30 cellular contexts compared by ENCODE assay signal in genomic region chr6:167129588-167129987, GRCh38. TPM values are rescaled to one million over a fixed set of nuclear protein-coding genes. Genes with fewer than 3 reads are reported as not detected.
A peak's percentile ranks its signal among the peaks of the same experiment; 100 is the strongest.
DNase-seq lines count a peak whose midpoint lies in the region; ATAC-seq, FAIRE-seq and TF ChIP-seq lines count a peak whose summit lies in the region.
"Had no signal": no experiment of that assay in that cellular context is flagged by ENCODE, and none has a peak within 500 bp of the region (broad histone marks: within the 10 kb centered on the region; RNA-seq: fewer than 3 reads in every experiment).

No MANE protein-coding gene starts in this region.

- no peak for TF ChIP-seq RAD21 in GM12878 (IDR thresholded peaks at IDR 0.05; ENCODE audit: insufficient read depth, low read depth, low read length)

- no peak overlapping the region for H3K4me3 Mint-ChIP-seq in activated CD8-positive, alpha-beta T cell treated with anti-CD3 and anti-CD28 coated beads for 36 hours
- H3K4me3 Mint-ChIP-seq in activated CD8-positive, alpha-beta T cell treated with anti-CD3 and anti-CD28 coated beads, Interleukin-2, amount 10 ng/mL, durations not matched to agents 7 days and 5 days, result no peak overlapping the region
- H3K4me3 Mint-ChIP-seq in stimulated activated effector memory CD8-positive, alpha-beta T cell treated with anti-CD3 and anti-CD28 coated beads, Interleukin-12 subunit alpha, Interleukin-12 subunit beta, amount 100 ng/mL, for 72 hours, result peak overlapping the region; percentile 74
- H3K4me3 Mint-ChIP-seq: activated naive CD4-positive, alpha-beta T cell treated with anti-CD3 and anti-CD28 coated beads for 36 hours; neural progenitor cell; T-helper 1 cell treated with Interleukin-12 subunit alpha and Interleukin-12 subunit beta and Interleukin-4 antibody, amounts not matched to agents 30 μg/mL and 1 μg/mL, for 36 hours had no signal

- TF ChIP-seq EP300 in GM12878 (IDR thresholded peaks at IDR 0.05; ENCODE audit: borderline replicate concordance in 1 of 2, control insufficient read depth in 1 of 2, low read depth in 2 of 2, low read length in 2 of 2), result no peak

- H3K79me2 ChIP-seq in GM12878 (ENCODE audit: control insufficient read depth, insufficient read depth, low read length), result peaks cover 10% of the 10 kb centered on the region

- DNase-seq in activated CD8-positive, alpha-beta T cell treated with anti-CD3 and anti-CD28 coated beads for 36 hours, result no peak
- no peak for DNase-seq in activated CD8-positive, alpha-beta T cell treated with anti-CD3 and anti-CD28 coated beads, Interleukin-2, amount 10 ng/mL, durations not matched to agents 7 days and 5 days
- DNase-seq in GM12878 (ENCODE audit: low read depth, low spot score) (no peak), COLO829 (ENCODE audit: low spot score) (no peak), caudate nucleus (lab: John Stamatoyannopoulos, UW) (no peak)
- no peak for DNase-seq in stimulated activated effector memory CD8-positive, alpha-beta T cell treated with anti-CD3 and anti-CD28 coated beads, Interleukin-12 subunit alpha, Interleukin-12 subunit beta, amount 100 ng/mL, for 72 hours (ENCODE audit: low spot score in 2 of 2)
- DNase-seq: activated CD4-positive, alpha-beta T cell treated with anti-CD3 and anti-CD28 coated beads, Interleukin-2, amount 50 U/mL, for 1 hour; activated naive CD4-positive, alpha-beta T cell treated with anti-CD3 and anti-CD28 coated beads for 36 hours; dermis blood vessel endothelial cell; glutamatergic neuron; IMR-90; kidney; NCI-H1092; NCI-H187 treated with DMSO at 0.1 percent for 48 hours; NCI-H526; upper lobe of right lung had no signal

- WGBS in GM12878 (ENCODE audit: insufficient coverage, insufficient replicate concordance, low lambda C conversion rate, missing lambda C conversion rate), result 43% methylated on average over 4 of the region's 4 CpGs

- peaks cover 14% of the 10 kb centered on the region for H3K4me1 Mint-ChIP-seq in activated CD8-positive, alpha-beta T cell treated with anti-CD3 and anti-CD28 coated beads for 36 hours (ENCODE audit: low read depth)
- H3K4me1 Mint-ChIP-seq in activated CD8-positive, alpha-beta T cell treated with anti-CD3 and anti-CD28 coated beads, Interleukin-2, amount 10 ng/mL, durations not matched to agents 7 days and 5 days (ENCODE audit: low read depth), result peaks cover 18% of the 10 kb centered on the region
- peaks cover 60% of the 10 kb centered on the region for H3K4me1 Mint-ChIP-seq in stimulated activated effector memory CD8-positive, alpha-beta T cell treated with anti-CD3 and anti-CD28 coated beads, Interleukin-12 subunit alpha, Interleukin-12 subunit beta, amount 100 ng/mL, for 72 hours

- TF ChIP-seq CTCF in activated CD8-positive, alpha-beta T cell treated with anti-CD3 and anti-CD28 coated beads for 36 hours (IDR thresholded peaks at IDR 0.05), result no peak
- TF ChIP-seq CTCF in GM12878 (IDR thresholded peaks at IDR 0.05 in 2 of 3, conservative IDR thresholded peaks at IDR 0.05 in 1 of 3; ENCODE audit: control insufficient read depth in 2 of 3, extremely low read depth in 1 of 3, insufficient read depth in 1 of 3, low read depth in 3 of 3, low read length in 3 of 3), result no peak

- FAIRE-seq in GM12878 (lab: Jason Lieb, UNC), result no peak
- FAIRE-seq: A204.1, D721Med, endothelial cell of umbilical vein, kidney, RCC 7860 had no signal

- H3K4me3 ChIP-seq in GM12878, result no peak overlapping the region
- H3K4me3 ChIP-seq: HAP-1, neural progenitor cell, prostate gland, SJSA1, upper lobe of right lung had no signal

- TF ChIP-seq POLR2A in GM12878 (IDR thresholded peaks at IDR 0.05; ENCODE audit: low read depth, low read length), result no peak

- H3K36me3 ChIP-seq in GM12878 (ENCODE audit: control insufficient read depth in 2 of 2, insufficient read depth in 2 of 2, low read length in 1 of 2), result 0 out of 4 replicates have a peak, but pooled peaks cover 0 to 2% of the 10 kb centered on the region in 2 experiments
- H3K36me3 ChIP-seq: HAP-1, neural progenitor cell, prostate gland, SJSA1, upper lobe of right lung had no signal

- H3K9me3 ChIP-seq in GM12878 (replicated peaks; ENCODE audit: control insufficient read depth, insufficient read depth, low read length), result peaks cover 5% of the 10 kb centered on the region; the same call in 2 of the 3 replicates
- H3K9me3 ChIP-seq: HAP-1, prostate gland, SJSA1, upper lobe of right lung had no signal

- SMC1A ChIA-PET in GM12878 (lab: Charles Lee; ENCODE audit: uncharacterized antibody, unreplicated experiment), result interaction anchor here (0.6 to 21.7 kb wide), 21 partner anchors 8 to 178 kb away, joined by 3 to 542 read pairs (median 6); partner anchors contain the start of genes CCR6 and CEP43

- peak; percentile 60 for ATAC-seq in activated CD8-positive, alpha-beta T cell treated with anti-CD3 and anti-CD28 coated beads for 36 hours
- no peak for ATAC-seq in activated CD8-positive, alpha-beta T cell treated with anti-CD3 and anti-CD28 coated beads, Interleukin-2, amount 10 ng/mL, durations not matched to agents 7 days and 5 days
- ATAC-seq in HG02610 (IDR thresholded peaks at IDR 0.05; ENCODE audit: unreplicated experiment) (peak; percentile 11), GM12878 (0 out of 3 replicates have a peak, but pooled peaks have one; percentile 2), GM21717 (IDR thresholded peaks at IDR 0.05; ENCODE audit: unreplicated experiment) (no peak)
- peak; percentile 76 for ATAC-seq in stimulated activated effector memory CD8-positive, alpha-beta T cell treated with anti-CD3 and anti-CD28 coated beads, Interleukin-12 subunit alpha, Interleukin-12 subunit beta, amount 100 ng/mL, for 72 hours
- ATAC-seq: upper lobe of right lung had no signal

- POLR2A ChIA-PET in activated CD8-positive, alpha-beta T cell treated with anti-CD3 and anti-CD28 coated beads for 36 hours (lab: Charles Lee), result interaction anchor here (1.7 to 1.8 kb wide), 2 partner anchors 11 to 82 kb away, joined by 4 to 7 read pairs; no protein-coding TSS in a partner anchor
- POLR2A ChIA-PET in activated CD8-positive, alpha-beta T cell treated with anti-CD3 and anti-CD28 coated beads, Interleukin-2, amount 10 ng/mL, durations not matched to agents 7 days and 5 days (lab: Charles Lee), result interaction anchor here (1.1 kb wide), 1 partner anchor 173 kb away, joined by 3 read pairs; the partner anchor contains the start of gene RNASET2
- POLR2A ChIA-PET in GM12878 (lab: Charles Lee), result interaction anchor here (0.5 to 14.7 kb wide), 10 partner anchors 9 to 170 kb away, joined by 3 to 279 read pairs (median 4); partner anchors contain the start of gene CCR6

- H3K27ac ChIP-seq in GM12878 (ENCODE audit: control insufficient read depth, insufficient read depth) (peak overlapping the region; percentile 47), caudate nucleus (ENCODE audit: low read depth, low read length) (no peak overlapping the region)
- H3K27ac ChIP-seq: neural progenitor cell, prostate gland, SJSA1, upper lobe of right lung had no signal

- no peaks in the 10 kb centered on the region for H3K27me3 Mint-ChIP-seq in activated CD8-positive, alpha-beta T cell treated with anti-CD3 and anti-CD28 coated beads for 36 hours
- peaks cover 5% of the 10 kb centered on the region for H3K27me3 Mint-ChIP-seq in activated CD8-positive, alpha-beta T cell treated with anti-CD3 and anti-CD28 coated beads, Interleukin-2, amount 10 ng/mL, durations not matched to agents 7 days and 5 days (ENCODE audit: low read depth)

- H2AFZ ChIP-seq in GM12878 (ENCODE audit: control insufficient read depth, low read depth, low read length), result no peak overlapping the region; the same call in 1 of the 2 replicates
- H2AFZ ChIP-seq: neural progenitor cell had no signal

- H3K36me3 Mint-ChIP-seq in activated CD8-positive, alpha-beta T cell treated with anti-CD3 and anti-CD28 coated beads for 36 hours (ENCODE audit: low read depth), result no peaks in the 10 kb centered on the region
- H3K36me3 Mint-ChIP-seq in activated CD8-positive, alpha-beta T cell treated with anti-CD3 and anti-CD28 coated beads, Interleukin-2, amount 10 ng/mL, durations not matched to agents 7 days and 5 days (ENCODE audit: low read depth), result peaks cover 5% of the 10 kb centered on the region
- peaks cover 69% of the 10 kb centered on the region for H3K36me3 Mint-ChIP-seq in stimulated activated effector memory CD8-positive, alpha-beta T cell treated with anti-CD3 and anti-CD28 coated beads, Interleukin-12 subunit alpha, Interleukin-12 subunit beta, amount 100 ng/mL, for 72 hours
- H3K36me3 Mint-ChIP-seq: neural progenitor cell had no signal

- no peaks in the 10 kb centered on the region for H3K27me3 ChIP-seq in GM12878 (replicated peaks in 1 of 2; ENCODE audit: control insufficient read depth in 2 of 2, insufficient read depth in 2 of 2, low read length in 1 of 2)
- H3K27me3 ChIP-seq: neural progenitor cell, SJSA1, upper lobe of right lung had no signal

- no peaks in the 10 kb centered on the region for H4K20me1 ChIP-seq in GM12878 (ENCODE audit: control insufficient read depth, insufficient read depth)

- CTCF ChIA-PET in activated CD8-positive, alpha-beta T cell treated with anti-CD3 and anti-CD28 coated beads for 36 hours (lab: Charles Lee), result interaction anchor here (1.0 to 1.3 kb wide), 2 partner anchors 39 to 342 kb away, joined by 3 read pairs; no protein-coding TSS in a partner anchor
- CTCF ChIA-PET in activated CD8-positive, alpha-beta T cell treated with anti-CD3 and anti-CD28 coated beads, Interleukin-2, amount 10 ng/mL, durations not matched to agents 7 days and 5 days (lab: Charles Lee), result interaction anchor here (0.9 to 1.8 kb wide), 5 partner anchors 10 to 32 kb away, joined by 3 to 6 read pairs (median 3); no protein-coding TSS in a partner anchor
- CTCF ChIA-PET in GM12878 (lab: Yijun Ruan, JAX), result interaction anchor here (0.9 to 5.3 kb wide), 15 partner anchors 8 to 140 kb away, joined by 3 to 60 read pairs (median 8); partner anchors contain the start of gene CEP43

- peak overlapping the region; percentile 24 for H3K4me2 ChIP-seq in GM12878 (ENCODE audit: control insufficient read depth, insufficient read depth)
- H3K4me2 ChIP-seq: neural progenitor cell had no signal

- no peak overlapping the region for H3K9ac ChIP-seq in GM12878 (ENCODE audit: control insufficient read depth, insufficient read depth, low read length)
- H3K9ac ChIP-seq: neural progenitor cell had no signal

- in situ Hi-C loops in GM12878 (cut with MboI), result loop anchor here (25.0 kb wide), 1 partner anchor 117 kb away; no protein-coding TSS in a partner anchor

- BruUV-seq in GM12878 (replicated peaks; lab: Mats Ljungman, UMichigan), result no TSS peak

- RAD21 ChIA-PET in GM12878 (lab: Charles Lee; ENCODE audit: unreplicated experiment), result interaction anchor here (0.8 to 5.7 kb wide), 14 partner anchors 8 to 172 kb away, joined by 3 to 84 read pairs (median 9); partner anchors contain the start of genes CCR6, CEP43 and RNASET2

- peak overlapping the region; percentile 42 for H3K27ac Mint-ChIP-seq in activated CD8-positive, alpha-beta T cell treated with anti-CD3 and anti-CD28 coated beads for 36 hours
- no peak overlapping the region for H3K27ac Mint-ChIP-seq in activated CD8-positive, alpha-beta T cell treated with anti-CD3 and anti-CD28 coated beads, Interleukin-2, amount 10 ng/mL, durations not matched to agents 7 days and 5 days
- peak overlapping the region; percentile 92 for H3K27ac Mint-ChIP-seq in stimulated activated effector memory CD8-positive, alpha-beta T cell treated with anti-CD3 and anti-CD28 coated beads, Interleukin-12 subunit alpha, Interleukin-12 subunit beta, amount 100 ng/mL, for 72 hours
- H3K27ac Mint-ChIP-seq: activated naive CD4-positive, alpha-beta T cell treated with anti-CD3 and anti-CD28 coated beads for 36 hours; neural progenitor cell; T-helper 1 cell treated with Interleukin-12 subunit alpha and Interleukin-12 subunit beta and Interleukin-4 antibody, amounts not matched to agents 30 μg/mL and 1 μg/mL, for 36 hours had no signal

- peaks cover 25% of the 10 kb centered on the region for H3K4me1 ChIP-seq in GM12878 (ENCODE audit: control insufficient read depth, insufficient read depth, low read length)
- H3K4me1 ChIP-seq: HAP-1, neural progenitor cell, prostate gland, SJSA1, upper lobe of right lung had no signal

- intact Hi-C loops in activated CD8-positive, alpha-beta T cell treated with anti-CD3 and anti-CD28 coated beads for 36 hours (cut with micrococcal nuclease), result no loop called here
- intact Hi-C loops in GM12878 (cut with micrococcal nuclease; ENCODE audit: unreplicated experiment), result loop anchor here (10.0 kb wide), 1 partner anchor 175 kb away; the partner anchor contains the start of gene RNASET2

- no peaks in the 10 kb centered on the region for H3K9me3 Mint-ChIP-seq in activated CD8-positive, alpha-beta T cell treated with anti-CD3 and anti-CD28 coated beads for 36 hours
- H3K9me3 Mint-ChIP-seq in activated CD8-positive, alpha-beta T cell treated with anti-CD3 and anti-CD28 coated beads, Interleukin-2, amount 10 ng/mL, durations not matched to agents 7 days and 5 days (ENCODE audit: insufficient read depth), result no peaks in the 10 kb centered on the region
- H3K9me3 Mint-ChIP-seq in stimulated activated effector memory CD8-positive, alpha-beta T cell treated with anti-CD3 and anti-CD28 coated beads, Interleukin-12 subunit alpha, Interleukin-12 subunit beta, amount 100 ng/mL, for 72 hours, result no peaks in the 10 kb centered on the region
- H3K9me3 Mint-ChIP-seq: neural progenitor cell; T-helper 1 cell treated with Interleukin-12 subunit alpha and Interleukin-12 subunit beta and Interleukin-4 antibody, amounts not matched to agents 30 μg/mL and 1 μg/mL, for 36 hours had no signal

RNA-seq across cellular contexts. Expression of gene CCR6, which starts 6.7 kb away (rescaled TPM):
- total RNA-seq in activated CD8-positive, alpha-beta T cell treated with anti-CD3 and anti-CD28 coated beads for 36 hours, result under 1 TPM in 1 of 2 experiments, not detected in 1; 0.23 TPM
- total RNA-seq in activated CD8-positive, alpha-beta T cell treated with anti-CD3 and anti-CD28 coated beads, Interleukin-2, amount 10 ng/mL, durations not matched to agents 7 days and 5 days, result 1 to 10 TPM; 3.8 to 4.4 TPM
- 2.4 and 2.7 TPM in 2 replicates for total RNA-seq in GM12878 (2013; cell fraction: nucleolus; rRNA removed)
- total RNA-seq in GM12878 (2014; rRNA removed), result 7.2 and 7.6 TPM in 2 replicates
- 6.6 and 7.5 TPM in 2 replicates for total RNA-seq in GM12878 (2014; rRNA removed; fragmentation: Illumina TruSeq; extraction: Trizol)
- total RNA-seq in GM12878 (2021), result 5.6 and 7.3 TPM in 2 replicates
- 2.3 TPM for polyA plus RNA-seq in GM12878 (2011; ENCODE audit: low read depth)
- polyA plus RNA-seq in GM12878 (2011; rRNA removed), result 5.6 and 7.0 TPM in 2 replicates
- polyA plus RNA-seq in GM12878 (2011; cell fraction: cytosol; rRNA removed), result 7.5 and 7.6 TPM in 2 replicates
- 0.67 and 1.7 TPM in 2 replicates for polyA plus RNA-seq in GM12878 (2011; cell fraction: nucleus; rRNA removed)
- 1.9 and 3.1 TPM in 2 replicates for polyA plus RNA-seq in GM12878 (2012)
- 7.6 and 8.1 TPM in 2 replicates for polyA plus RNA-seq in GM12878 (2014; fragmentation: Illumina TruSeq; extraction: Trizol)
- polyA plus RNA-seq in GM12878 (2014; fragmentation: Nextera tagmentation; extraction: Ambion mirVana), result 1 to 10 TPM; 5.5 to 6.8 TPM
- polyA plus RNA-seq in GM12878 (2014; rRNA removed), result 4.8 and 5.6 TPM in 2 replicates
- 1 to 10 TPM; 2.2 to 3.3 TPM for polyA plus RNA-seq in GM12878 (2016; fragmentation: Nextera tagmentation; extraction: Ambion mirVana)
- polyA minus RNA-seq in GM12878 (2011; rRNA and poly(A)+ RNA removed), result 12.6 and 15.8 TPM in 2 replicates
- 1.1 and 2.7 TPM in 2 replicates for polyA minus RNA-seq in GM12878 (2011; cell fraction: cytosol; rRNA and poly(A)+ RNA removed)
- 0.73 and 1.3 TPM in 2 replicates for polyA minus RNA-seq in GM12878 (2011; cell fraction: nucleus; rRNA and poly(A)+ RNA removed)
- total RNA-seq: Daoy, dermis blood vessel endothelial cell, endothelial cell of umbilical vein, IMR-90, prostate gland, SJSA1 had no signal
- polyA plus RNA-seq: endothelial cell of umbilical vein, IMR-90 had no signal

RNA-seq across cellular contexts. Expression of gene GPR31, which starts 28.2 kb away (rescaled TPM):
- total RNA-seq in activated CD8-positive, alpha-beta T cell treated with anti-CD3 and anti-CD28 coated beads for 36 hours, result not detected
- not detected for total RNA-seq in activated CD8-positive, alpha-beta T cell treated with anti-CD3 and anti-CD28 coated beads, Interleukin-2, amount 10 ng/mL, durations not matched to agents 7 days and 5 days
- total RNA-seq in GM12878 (2013; cell fraction: nucleolus; rRNA removed), result not detected in 2 replicates
- total RNA-seq in GM12878 (2014; rRNA removed) (not detected in 2 replicates), GM12878 (2014; rRNA removed; fragmentation: Illumina TruSeq; extraction: Trizol) (not detected in 2 replicates), GM12878 (2021) (not detected in 2 replicates)
- not detected for polyA plus RNA-seq in GM12878 (2011; ENCODE audit: low read depth)
- polyA plus RNA-seq in GM12878 (2011; rRNA removed) (not detected in 2 replicates), GM12878 (2014; fragmentation: Illumina TruSeq; extraction: Trizol) (not detected in 2 replicates), GM12878 (2014; fragmentation: Nextera tagmentation; extraction: Ambion mirVana) (not detected), GM12878 (2014; rRNA removed) (not detected in 2 replicates), GM12878 (2016; fragmentation: Nextera tagmentation; extraction: Ambion mirVana) (not detected)
- polyA plus RNA-seq in GM12878 (2011; cell fraction: cytosol; rRNA removed), result not detected in 2 replicates
- polyA plus RNA-seq in GM12878 (2011; cell fraction: nucleus; rRNA removed), result not detected in 2 replicates
- not detected in 2 replicates for polyA plus RNA-seq in GM12878 (2012)
- polyA minus RNA-seq in GM12878 (2011; rRNA and poly(A)+ RNA removed), result not detected in 2 replicates
- not detected in 2 replicates for polyA minus RNA-seq in GM12878 (2011; cell fraction: cytosol; rRNA and poly(A)+ RNA removed)
- polyA minus RNA-seq in GM12878 (2011; cell fraction: nucleus; rRNA and poly(A)+ RNA removed), result not detected in 2 replicates
- total RNA-seq: activated naive CD4-positive, alpha-beta T cell treated with anti-CD3 and anti-CD28 coated beads for 36 hours; Daoy; dermis blood vessel endothelial cell; endothelial cell of umbilical vein; IMR-90; lower leg skin; mucosa of gallbladder; prostate gland; SJSA1; upper lobe of right lung had no signal
- polyA plus RNA-seq: endothelial cell of umbilical vein, IMR-90 had no signal

Comparison
In these comparisons a context has a peak if more than half of its experiments do, and no peak if none do; other contexts are left out.
1. ATAC-seq: peak in activated CD8-positive, alpha-beta T cell treated with anti-CD3 and anti-CD28 coated beads for 36 hours (single experiment), HG02610 (single experiment), GM12878 (single experiment) and stimulated activated effector memory CD8-positive, alpha-beta T cell treated with anti-CD3 and anti-CD28 coated beads, Interleukin-12 subunit alpha, Interleukin-12 subunit beta, amount 100 ng/mL, for 72 hours (single experiment); none in activated CD8-positive, alpha-beta T cell treated with anti-CD3 and anti-CD28 coated beads, Interleukin-2, amount 10 ng/mL, durations not matched to agents 7 days and 5 days (single experiment) and GM21717 (single experiment).